In genomic region chr17:82107341-82107860, GRCh38 we compare ENCODE assay signal across 8 cellular contexts. TPM values are rescaled to one million over a fixed set of nuclear protein-coding genes. Genes with fewer than 3 reads are reported as not detected.
DNase-seq lines count a peak whose midpoint lies in the region; ATAC-seq and TF ChIP-seq lines count a peak whose summit lies in the region.

No MANE protein-coding gene starts in this region.

- intact Hi-C loops in PC-3 (cut with micrococcal nuclease) (no loop called here), left colon (cut with DNase I, micrococcal nuclease) (no loop called here)

- H3K79me2 ChIP-seq in PC-3 (ENCODE audit: low read length): no peaks in the 10 kb centered on the region

- H3K27me3 ChIP-seq in PC-3 (ENCODE audit: low read length): no peaks in the 10 kb centered on the region

- H4K20me1 ChIP-seq in PC-3 (ENCODE audit: low read length): no peaks in the 10 kb centered on the region

- H3K4me1 ChIP-seq in PC-3 (ENCODE audit: insufficient read depth, low read length): peaks cover 33% of the 10 kb centered on the region

- peaks cover 4% of the 10 kb centered on the region for H3F3A ChIP-seq in PC-3 (ENCODE audit: low read length, unreplicated experiment)

- no peak overlapping the region for H2AFZ ChIP-seq in PC-3 (ENCODE audit: low read length)

- H3K4me2 ChIP-seq in PC-3 (ENCODE audit: low read length): no peak overlapping the region

- H3K9me2 ChIP-seq in PC-3 (replicated peaks; ENCODE audit: low read length): no peaks in the 10 kb centered on the region

- no peak overlapping the region for H3K9ac ChIP-seq in PC-3 (ENCODE audit: low read length)

- H3K27ac ChIP-seq in PC-3 (ENCODE audit: low read length) (no peak overlapping the region), substantia nigra (ENCODE audit: low read depth, low read length, poor library complexity, severe bottlenecking) (peak overlapping the region; percentile 5)

- ATAC-seq in PC-3 (no peak), left colon (no peak)

- H3K4me3 ChIP-seq in PC-3 (ENCODE audit: low read length) (no peak overlapping the region), fibroblast of mammary gland (ENCODE audit: control insufficient read depth, low read depth, low read length) (no peak overlapping the region)

- CTCF ChIA-PET in PC-3 (lab: Charles Lee): interaction anchor here (0.5 kb wide), 1 partner anchor 242 kb away, joined by 3 read pairs; no protein-coding TSS in a partner anchor

- DNase-seq in activated effector memory CD4-positive, alpha-beta T cell treated with anti-CD3 and anti-CD28 coated beads, Interleukin-2, amount 50 U/mL, for 16 hours: peak; percentile 62
- DNase-seq in activated effector memory CD4-positive, alpha-beta T cell treated with Interleukin-2 at 50 U/mL for 16 hours: no peak
- DNase-seq in PC-3 (peak; percentile 25), fibroblast of mammary gland (ENCODE audit: low read depth) (no peak), substantia nigra (lab: John Stamatoyannopoulos, UW) (peak in 1 of 49 donors; percentile 66), globus pallidus (ENCODE audit: low spot score) (no peak), NCI-H446 treated with DMSO at 0.1 percent for 48 hours (lab: John Stamatoyannopoulos, UW) (no peak), left colon (no peak)

- no peaks in the 10 kb centered on the region for H3K36me3 ChIP-seq in PC-3 (ENCODE audit: low read depth, low read length)

- POLR2A ChIA-PET in PC-3 (lab: Charles Lee; ENCODE audit: unreplicated experiment): interaction anchor here (1.1 kb wide), 1 partner anchor 70 kb away, joined by 4 read pairs; the partner anchor contains the start of gene DCXR

- TF ChIP-seq CTCF in PC-3 (conservative IDR thresholded peaks at IDR 0.05; ENCODE audit: low read depth, low read length) (peak; percentile 40; the same call in 1 of the 2 replicates), fibroblast of mammary gland (conservative IDR thresholded peaks at IDR 0.05; ENCODE audit: control insufficient read depth, insufficient read depth, low read depth, low read length) (peak; percentile 22)

- no peaks in the 10 kb centered on the region for H3K9me3 ChIP-seq in PC-3 (ENCODE audit: low read length)

- no TSS peak for BruUV-seq in PC-3 (replicated peaks; lab: Mats Ljungman, UMichigan)

RNA-seq across cellular contexts. Expression of gene FASN, which starts 9.4 kb away (rescaled TPM):
- total RNA-seq in PC-3 (2014; rRNA removed) (269 and 364 TPM in 2 replicates), left colon (100 to 1,000 TPM in 1 of 2 donors, 10 to 100 TPM in 1; 89.0 to 171 TPM)

RNA-seq across cellular contexts. Expression of gene DUS1L, which starts 41.8 kb away (rescaled TPM):
- total RNA-seq in PC-3 (2014; rRNA removed) (205 and 262 TPM in 2 replicates), left colon (100 to 1,000 TPM; 127 to 146 TPM)

RNA-seq across cellular contexts. Expression of gene GPS1, which starts 55.7 kb away (rescaled TPM):
- total RNA-seq in PC-3 (2014; rRNA removed) (240 and 287 TPM in 2 replicates), left colon (10 to 100 TPM; 80.7 to 87.4 TPM)

RNA-seq across cellular contexts. Expression of gene RFNG, which starts 55.8 kb away (rescaled TPM):
- total RNA-seq in PC-3 (2014; rRNA removed): 46.7 and 46.8 TPM in 2 replicates
- total RNA-seq in left colon: 10 to 100 TPM; 31.5 to 32.3 TPM

Comparison
In these comparisons a context has a peak if more than half of its experiments do, and no peak if none do; other contexts are left out.
1. DNase-seq: peak in activated effector memory CD4-positive, alpha-beta T cell treated with anti-CD3 and anti-CD28 coated beads, Interleukin-2, amount 50 U/mL, for 16 hours (single experiment) and PC-3 (single experiment); none in activated effector memory CD4-positive, alpha-beta T cell treated with Interleukin-2 at 50 U/mL for 16 hours (single experiment), fibroblast of mammary gland (single experiment), globus pallidus (single experiment), NCI-H446 treated with DMSO at 0.1 percent for 48 hours (single experiment) and left colon (0 of 2).